20 cellular contexts compared by ENCODE assay signal in genomic region chr3:177893321-177893720, GRCh38.
A peak's percentile ranks its signal among the peaks of the same experiment; 100 is the strongest.
DNase-seq lines count a peak whose midpoint lies in the region; ATAC-seq, FAIRE-seq and TF ChIP-seq lines count a peak whose summit lies in the region.
"Had no signal": no experiment of that assay in that cellular context is flagged by ENCODE, and none has a peak within 500 bp of the region (broad histone marks: within the 10 kb centered on the region; RNA-seq: fewer than 3 reads in every experiment).

No MANE protein-coding gene starts in this region.

- ATAC-seq in HepG2 (peak; percentile 67), HG03571 (IDR thresholded peaks at IDR 0.05; ENCODE audit: unreplicated experiment) (no peak)
- ATAC-seq: left lung had no signal

- no peak overlapping the region for H3K18ac ChIP-seq in H9 (ENCODE audit: insufficient read length, low read depth, low read length)

- H3K14ac ChIP-seq in H9 (ENCODE audit: insufficient read depth, low read length): no peak overlapping the region

- no peak overlapping the region for H2BK120ac ChIP-seq in H9 (ENCODE audit: low read depth, low read length, poor library complexity, severe bottlenecking)

- no peak overlapping the region for H4K5ac ChIP-seq in H9 (ENCODE audit: insufficient read length, low read depth, low read length)

- H3K4me2 ChIP-seq in H9 (ENCODE audit: insufficient read depth, insufficient read length, low read length) (no peak overlapping the region), HepG2 (ENCODE audit: low read depth, low read length) (no peak overlapping the region)
- H3K4me2 ChIP-seq: hepatocyte had no signal

- DNase-seq in ACHN (peak; percentile 4), H9 (no peak), cardiac fibroblast (ENCODE audit: low read depth in 2 of 2) (peak; percentile 13 to 21), HepG2 (ENCODE audit: low spot score) (no peak), epidermal melanocyte (ENCODE audit: insufficient read length, low spot score) (no peak), head of caudate nucleus (no peak), NCI-H2227 (lab: John Stamatoyannopoulos, UW; ENCODE audit: unreplicated experiment) (no peak)
- DNase-seq: activated CD4-positive, alpha-beta T cell treated with anti-CD3 and anti-CD28 coated beads for 4 hours; caudate nucleus; left lung; NCI-H1092 treated with DMSO at 0.1 percent for 48 hours; NK-92 treated with Interleukin-12 subunit alpha and Interleukin-12 subunit beta, amount 100 ng/mL, for 24 hours; right lobe of liver; SIG-M5; stimulated activated CD4-positive, alpha-beta T cell treated with anti-CD3 and anti-CD28 coated beads, Interleukin-2, amount 100 ng/mL, for 48 hours; tibial artery had no signal

- WGBS in H9 (ENCODE audit: extremely low coverage, insufficient read length, low lambda C conversion rate): no CpG with 5 or more reads among the region's 2 CpGs
- WGBS in HepG2 (ENCODE audit: low lambda C conversion rate): 57% methylated on average over 2 of the region's 2 CpGs

- H2BK12ac ChIP-seq in H9 (ENCODE audit: insufficient read length, low read depth, low read length): peak overlapping the region; percentile 50

- H3K9me3 Mint-ChIP-seq in H9: peaks cover 6 to 8% of the 10 kb centered on the region in 2 experiments; a peak in 2 of 5 replicates

- H3K4me1 Mint-ChIP-seq in H9: no peaks in the 10 kb centered on the region
- H3K4me1 Mint-ChIP-seq: activated naive CD4-positive, alpha-beta T cell treated with anti-CD3 and anti-CD28 coated beads, Interleukin-2, amount 50 U/mL, for 24 hours had no signal

- H4K20me1 ChIP-seq in H9 (ENCODE audit: control insufficient read depth, insufficient read depth, insufficient read length) (no peaks in the 10 kb centered on the region), HepG2 (ENCODE audit: insufficient read depth, low read length) (no peaks in the 10 kb centered on the region)

- H3K4me3 Mint-ChIP-seq in H9: no peak overlapping the region
- H3K4me3 Mint-ChIP-seq: activated naive CD4-positive, alpha-beta T cell treated with anti-CD3 and anti-CD28 coated beads, Interleukin-2, amount 50 U/mL, for 24 hours had no signal

- POLR2A ChIA-PET in HepG2 (lab: Yijun Ruan, JAX): no interaction called here

- H3T11ph ChIP-seq in H9 (ENCODE audit: low read length): no peak overlapping the region

- H3K27ac ChIP-seq in H9 (ENCODE audit: insufficient read length, low read depth, low read length) (no peak overlapping the region), HepG2 (ENCODE audit: extremely low read length, insufficient read depth, low read length) (no peak overlapping the region)
- H3K27ac ChIP-seq: hepatocyte, left lung, right lobe of liver, tibial artery had no signal

- no peak overlapping the region for H2BK5ac ChIP-seq in H9 (ENCODE audit: insufficient read length, low read length)

- CTCF ChIA-PET in HepG2 (lab: Yijun Ruan, JAX; ENCODE audit: low intra/inter-chr PET ratio, low total read pairs): no interaction called here

- H3K27me3 Mint-ChIP-seq in H9 (ENCODE audit: low read depth): no peaks in the 10 kb centered on the region
- H3K27me3 Mint-ChIP-seq: activated naive CD4-positive, alpha-beta T cell treated with anti-CD3 and anti-CD28 coated beads, Interleukin-2, amount 50 U/mL, for 24 hours had no signal

- H4K91ac ChIP-seq in H9 (ENCODE audit: insufficient read length, low read depth, low read length): no peak overlapping the region

- no peaks in the 10 kb centered on the region for H3K9me3 ChIP-seq in H9 (ENCODE audit: control insufficient read depth, low read depth, low read length)
- H3K9me3 ChIP-seq in HepG2 (ENCODE audit: low read length): no peaks in the 10 kb centered on the region
- H3K9me3 ChIP-seq: right lobe of liver had no signal

- no peaks in the 10 kb centered on the region for H3K23me2 ChIP-seq in H9 (ENCODE audit: insufficient read length, low read depth, low read length, poor library complexity, severe bottlenecking)

- TF ChIP-seq POLR2A in HepG2 (IDR thresholded peaks at IDR 0.05; ENCODE audit: insufficient read depth in 1 of 2, low read depth in 2 of 2, low read length in 2 of 2): no peak

- TF ChIP-seq CTCF in H9 (conservative IDR thresholded peaks at IDR 0.05) (peak; percentile 35; the same call in 1 of the 3 replicates), cardiac fibroblast (IDR thresholded peaks at IDR 0.05; ENCODE audit: low read depth, low read length) (peak; percentile 29), HepG2 (CRISPR knock-in tag; IDR thresholded peaks at IDR 0.05) (no peak)

- intact Hi-C loops in HepG2 (cut with micrococcal nuclease; ENCODE audit: unreplicated experiment): no loop called here
- intact Hi-C loops in head of caudate nucleus (cut with DNase I): no loop called here

- BruUV-seq in HepG2 (replicated peaks; lab: Mats Ljungman, UMichigan): no TSS peak

- H3K9ac ChIP-seq in H9 (ENCODE audit: extremely low read depth, insufficient read length, low read length) (no peak overlapping the region), HepG2 (ENCODE audit: insufficient read depth, low read depth, low read length) (no peak overlapping the region)

- H3K4me1 ChIP-seq in H9 (ENCODE audit: insufficient read depth, low read length) (no peaks in the 10 kb centered on the region), HepG2 (ENCODE audit: insufficient read depth, low read length) (no peaks in the 10 kb centered on the region)
- H3K4me1 ChIP-seq: right lobe of liver had no signal

- H3K4me3 ChIP-seq in cardiac fibroblast (replicated peaks in 1 of 2; ENCODE audit: low read depth in 2 of 2, low read length in 2 of 2): no peak overlapping the region
- H3K4me3 ChIP-seq in HepG2 (replicated peaks in 1 of 3; ENCODE audit: insufficient read depth in 1 of 3, low read depth in 2 of 3, low read length in 3 of 3): no peak overlapping the region
- H3K4me3 ChIP-seq: hepatocyte, left lung, right lobe of liver, tibial artery had no signal

- H3K23ac ChIP-seq in H9 (ENCODE audit: insufficient read length, low read depth, low read length): no peak overlapping the region

- H3K27me3 ChIP-seq in H9 (ENCODE audit: insufficient read depth, low read length): no peaks in the 10 kb centered on the region
- no peaks in the 10 kb centered on the region for H3K27me3 ChIP-seq in HepG2 (ENCODE audit: control insufficient read depth in 1 of 2, insufficient read depth in 2 of 2, low read length in 2 of 2)
- H3K27me3 ChIP-seq: hepatocyte, left lung, right lobe of liver, tibial artery had no signal

- no peak overlapping the region for H2BK20ac ChIP-seq in H9 (ENCODE audit: low read depth, low read length, poor library complexity, severe bottlenecking)

- H3K56ac ChIP-seq in H9 (ENCODE audit: insufficient read length, low read depth, low read length): no peak overlapping the region

- H2BK15ac ChIP-seq in H9 (ENCODE audit: low read depth, low read length): no peak overlapping the region

- no peak for FAIRE-seq in HepG2 (lab: Jason Lieb, UNC)
- FAIRE-seq: endometrium had no signal

- no peak for TF ChIP-seq EP300 in HepG2 (IDR thresholded peaks at IDR 0.05; ENCODE audit: low read depth in 2 of 2, low read length in 2 of 2)
- TF ChIP-seq EP300 in HepG2 (CRISPR knock-in tag; IDR thresholded peaks at IDR 0.05; ENCODE audit: borderline replicate concordance): no peak

- H2AK5ac ChIP-seq in H9 (ENCODE audit: insufficient read length, low read length): no peak overlapping the region

- TF ChIP-seq RAD21 in HepG2 (CRISPR knock-in tag; IDR thresholded peaks at IDR 0.05): no peak

- no peak overlapping the region for H3K27ac Mint-ChIP-seq in H9
- H3K27ac Mint-ChIP-seq: activated naive CD4-positive, alpha-beta T cell treated with anti-CD3 and anti-CD28 coated beads, Interleukin-2, amount 50 U/mL, for 24 hours had no signal

- H3K36me3 Mint-ChIP-seq in H9 (ENCODE audit: insufficient read depth in 1 of 3, low read depth in 3 of 3): peaks cover 0 to 10% (median 2%) of the 10 kb centered on the region in 3 experiments; a peak in 4 of 7 replicates

- no peak overlapping the region for H2AFZ ChIP-seq in H9 (ENCODE audit: low read length)
- H2AFZ ChIP-seq in HepG2 (ENCODE audit: low read length): no peak overlapping the region
- H2AFZ ChIP-seq: hepatocyte had no signal

- no peaks in the 10 kb centered on the region for H3K79me1 ChIP-seq in H9 (ENCODE audit: insufficient read depth, low read depth, low read length, poor library complexity, severe bottlenecking)

- no peaks in the 10 kb centered on the region for H3K36me3 ChIP-seq in HepG2 (replicated peaks in 1 of 2; ENCODE audit: control insufficient read depth in 1 of 2, insufficient read depth in 2 of 2, low read length in 2 of 2)
- H3K36me3 ChIP-seq: left lung, right lobe of liver had no signal

- no peak overlapping the region for H4K8ac ChIP-seq in H9 (replicated peaks; ENCODE audit: insufficient read length, low read depth, low read length)

- H3K4ac ChIP-seq in H9 (ENCODE audit: low read depth, low read length): no peak overlapping the region

- in situ Hi-C loops in ACHN (cut with HindIII; ENCODE audit: low pct_ligation_motif_present, low pct_unique_long_range_greater_than_20kb, low sequenced_read_pairs): no loop called here
- in situ Hi-C loops in HepG2 (cut with HindIII; ENCODE audit: extremely low pct_ligation_motif_present, low pct_unique_long_range_greater_than_20kb): no loop called here

- H3K79me2 ChIP-seq in H9 (ENCODE audit: insufficient read depth, low read length) (no peaks in the 10 kb centered on the region), HepG2 (ENCODE audit: insufficient read depth, low read length) (no peaks in the 10 kb centered on the region)
- H3K79me2 ChIP-seq: hepatocyte had no signal

TF ChIP-seq in HepG2, 621 proteins besides CTCF, POLR2A, EP300 and RAD21:
- TF ChIP-seq MIER3 (CRISPR knock-in tag; IDR thresholded peaks at IDR 0.05; ENCODE audit: borderline replicate concordance) (no peak), POLR2G (IDR thresholded peaks at IDR 0.05; ENCODE audit: low read depth, low read length) (no peak)
- TF ChIP-seq, protein P1, sequence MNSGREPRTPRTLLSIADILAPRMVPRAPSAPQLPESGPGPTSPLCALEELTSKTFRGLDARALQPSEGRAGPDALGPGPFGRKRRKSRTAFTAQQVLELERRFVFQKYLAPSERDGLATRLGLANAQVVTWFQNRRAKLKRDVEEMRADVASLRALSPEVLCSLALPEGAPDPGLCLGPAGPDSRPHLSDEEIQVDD (CRISPR knock-in tag; IDR thresholded peaks at IDR 0.05; ENCODE audit: borderline replicate concordance): no peak

Comparison
In these comparisons a context has a peak if more than half of its experiments do, and no peak if none do; other contexts are left out.
1. DNase-seq: peak in ACHN (single experiment) and cardiac fibroblast (2 of 2); none in H9 (single experiment), HepG2 (single experiment), epidermal melanocyte (single experiment), head of caudate nucleus (0 of 42) and NCI-H2227 (single experiment).